8 cellular contexts compared by ENCODE assay signal in the genomic region with DNA sequence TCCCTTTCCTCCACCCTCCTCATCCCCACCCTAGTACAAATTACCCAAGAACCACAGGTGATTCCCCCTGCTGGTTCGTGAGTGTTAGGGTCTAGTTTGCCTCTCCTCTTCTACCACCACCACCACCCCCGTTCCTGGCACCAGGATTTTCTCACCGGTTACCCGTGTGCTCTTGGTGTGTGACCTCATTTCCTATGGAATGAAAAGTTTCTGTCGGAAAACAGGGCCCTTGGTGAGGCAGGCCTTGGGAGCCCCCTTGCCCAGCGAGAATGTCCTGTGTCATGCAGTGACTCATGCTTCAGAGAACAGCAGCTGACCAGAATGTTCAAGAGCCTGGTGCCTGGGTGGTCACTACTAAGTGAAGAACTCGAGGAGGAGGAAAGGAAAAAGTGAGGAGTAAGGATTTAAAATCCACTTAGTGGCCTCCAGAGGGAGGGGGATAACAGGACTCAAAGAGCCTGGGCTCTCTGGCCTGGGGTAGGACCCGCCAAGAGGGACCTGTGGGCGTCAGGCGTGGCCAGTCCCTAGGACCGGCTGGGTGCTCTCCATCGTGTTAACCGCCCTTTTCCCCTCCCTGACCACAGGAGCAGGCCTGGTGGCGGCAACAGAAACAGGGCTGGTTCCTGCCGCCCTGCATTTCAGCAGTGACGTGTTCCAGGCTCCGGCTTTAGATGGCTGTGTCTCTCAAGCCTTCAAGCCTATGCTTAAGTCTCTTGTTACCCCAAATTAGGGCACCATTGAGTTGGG. TPM values are rescaled to one million over a fixed set of nuclear protein-coding genes. Genes with fewer than 3 reads are reported as not detected.
DNase-seq lines count a peak whose midpoint lies in the region; ATAC-seq and TF ChIP-seq lines count a peak whose summit lies in the region.

No MANE protein-coding gene starts in this region.

- H3K4me1 Mint-ChIP-seq in naive thymus-derived CD8-positive, alpha-beta T cell: peaks cover 6 to 17% (median 14%) of the 10 kb centered on the region in 4 donors
- H3K4me1 Mint-ChIP-seq in CD4-positive, alpha-beta memory T cell: peaks cover 3 to 14% (median 6%) of the 10 kb centered on the region in 4 donors

- H3K9me3 Mint-ChIP-seq in naive thymus-derived CD8-positive, alpha-beta T cell: no peaks in the 10 kb centered on the region
- no peaks in the 10 kb centered on the region for H3K9me3 Mint-ChIP-seq in CD4-positive, alpha-beta memory T cell

- no peak overlapping the region for H3K27ac Mint-ChIP-seq in naive thymus-derived CD8-positive, alpha-beta T cell
- no peak overlapping the region for H3K27ac Mint-ChIP-seq in CD4-positive, alpha-beta memory T cell

- no peaks in the 10 kb centered on the region; the same call in 1 of the 2 replicates for H3K36me3 ChIP-seq in ES-I3 (ENCODE audit: insufficient read depth, low read length)
- no peaks in the 10 kb centered on the region for H3K36me3 ChIP-seq in esophagus squamous epithelium
- H3K36me3 ChIP-seq in CD4-positive, alpha-beta memory T cell (ENCODE audit: insufficient read depth, low read length): no peaks in the 10 kb centered on the region

- CTCF ChIA-PET in CD4-positive, alpha-beta memory T cell (lab: Charles Lee; ENCODE audit: partially characterized antibody): interaction anchor here (1.9 kb wide), 1 partner anchor 9 kb away, joined by 11 read pairs; no protein-coding TSS in a partner anchor

- peak overlapping the region; percentile 60 for H3K9ac ChIP-seq in ES-I3 (ENCODE audit: low read depth, low read length)

- TF ChIP-seq CTCF in esophagus squamous epithelium (IDR thresholded peaks at IDR 0.05): peak in 1 of 6 experiments; percentile 12

- DNase-seq in SK-N-DZ (ENCODE audit: low spot score): peak; percentile 56
- no peak for DNase-seq in esophagus squamous epithelium (lab: John Stamatoyannopoulos, UW)
- peak in 1 of 10 donors; percentile 9 for DNase-seq in naive thymus-derived CD8-positive, alpha-beta T cell
- no peak for DNase-seq in stimulated activated CD4-positive, alpha-beta T cell treated with anti-CD3 and anti-CD28 coated beads, Interleukin-4, amount 100 ng/mL, for 4 hours
- DNase-seq in NCI-H748 treated with DMSO at 0.1 percent for 48 hours (lab: John Stamatoyannopoulos, UW): no peak
- DNase-seq in CD4-positive, alpha-beta memory T cell: no peak

- peak in 1 of 2 donors; percentile 70 for ATAC-seq in naive thymus-derived CD8-positive, alpha-beta T cell
- no peak for ATAC-seq in GM18873 (IDR thresholded peaks at IDR 0.05; ENCODE audit: low FRiP score, unreplicated experiment)

- peaks cover 0 to 2% (median 0%) of the 10 kb centered on the region in 3 donors for H3K36me3 Mint-ChIP-seq in naive thymus-derived CD8-positive, alpha-beta T cell
- peaks cover 0 to 5% of the 10 kb centered on the region in 2 donors for H3K36me3 Mint-ChIP-seq in CD4-positive, alpha-beta memory T cell

- WGBS in esophagus squamous epithelium, 2 donors: 48 to 57% methylated on average over 10 to 15 of the region's 17 CpGs

- TF ChIP-seq POLR2A in esophagus squamous epithelium (IDR thresholded peaks at IDR 0.05): peak in 1 of 4 donors; percentile 7

- H3K4me1 ChIP-seq in ES-I3 (ENCODE audit: insufficient read depth, low read length): peaks cover 34% of the 10 kb centered on the region
- H3K4me1 ChIP-seq in esophagus squamous epithelium: peaks cover 18 to 37% (median 26%) of the 10 kb centered on the region in 3 donors
- peaks cover 11% of the 10 kb centered on the region for H3K4me1 ChIP-seq in CD4-positive, alpha-beta memory T cell (ENCODE audit: insufficient read depth, low read length)

- POLR2A ChIA-PET in naive thymus-derived CD8-positive, alpha-beta T cell (lab: Charles Lee): no interaction called here
- POLR2A ChIA-PET in CD4-positive, alpha-beta memory T cell (lab: Charles Lee; ENCODE audit: partially characterized antibody): no interaction called here

- peaks cover 39 to 90% (median 48%) of the 10 kb centered on the region in 5 donors for H3K27me3 Mint-ChIP-seq in naive thymus-derived CD8-positive, alpha-beta T cell
- peaks cover 26 to 28% of the 10 kb centered on the region in 2 donors for H3K27me3 Mint-ChIP-seq in CD4-positive, alpha-beta memory T cell

- intact Hi-C loops in esophagus squamous epithelium (cut with DNase I): no loop called here
- intact Hi-C loops in CD4-positive, alpha-beta memory T cell (cut with micrococcal nuclease): no loop called here

- no peaks in the 10 kb centered on the region for H3K9me3 ChIP-seq in ES-I3 (ENCODE audit: control insufficient read depth, insufficient read depth, low read length)
- H3K9me3 ChIP-seq in esophagus squamous epithelium: no peaks in the 10 kb centered on the region
- H3K9me3 ChIP-seq in CD4-positive, alpha-beta memory T cell (ENCODE audit: control insufficient read depth in 1 of 2, low read length in 2 of 2): no peaks in the 10 kb centered on the region

- H3K4me3 ChIP-seq in esophagus squamous epithelium: peak overlapping the region in 3 of 4 donors; percentile 48 to 71 (median 51)
- H3K4me3 ChIP-seq in CD4-positive, alpha-beta memory T cell (ENCODE audit: low read length in 2 of 2): no peak overlapping the region

- peak overlapping the region; percentile 65 to 90 (median 83) for H3K27ac ChIP-seq in esophagus squamous epithelium
- H3K27ac ChIP-seq in CD4-positive, alpha-beta memory T cell (ENCODE audit: low read depth, low read length): no peak overlapping the region

- no peaks in the 10 kb centered on the region for H3K27me3 ChIP-seq in esophagus squamous epithelium
- H3K27me3 ChIP-seq in CD4-positive, alpha-beta memory T cell (ENCODE audit: insufficient read depth, low read length): peaks cover 17% of the 10 kb centered on the region

- H3K4me3 Mint-ChIP-seq in naive thymus-derived CD8-positive, alpha-beta T cell: peak overlapping the region; percentile 36 to 75 (median 60)
- no peak overlapping the region for H3K4me3 Mint-ChIP-seq in CD4-positive, alpha-beta memory T cell

RNA-seq across cellular contexts. Expression of gene C22orf31, which starts 30.2 kb away (rescaled TPM):
- polyA plus RNA-seq in SK-N-DZ (2014; cell fraction: cytosol; rRNA removed): not detected in 2 replicates
- polyA plus RNA-seq in SK-N-DZ (2014; cell fraction: nucleus; rRNA removed): not detected in 2 replicates
- under 1 TPM in 1 of 4 donors, not detected in 3; 0.38 TPM for total RNA-seq in esophagus squamous epithelium
- total RNA-seq in naive thymus-derived CD8-positive, alpha-beta T cell: not detected
- polyA plus RNA-seq in naive thymus-derived CD8-positive, alpha-beta T cell: not detected
- not detected for total RNA-seq in CD4-positive, alpha-beta memory T cell
- not detected for polyA plus RNA-seq in CD4-positive, alpha-beta memory T cell

RNA-seq across cellular contexts. Expression of gene KREMEN1, which starts 41.4 kb away (rescaled TPM):
- polyA plus RNA-seq in SK-N-DZ (2014; cell fraction: cytosol; rRNA removed): 18.3 and 20.8 TPM in 2 replicates
- polyA plus RNA-seq in SK-N-DZ (2014; cell fraction: nucleus; rRNA removed): 5.4 and 7.3 TPM in 2 replicates
- total RNA-seq in esophagus squamous epithelium: 10 to 100 TPM; 34.3 to 64.8 (median 47.7) TPM
- total RNA-seq in naive thymus-derived CD8-positive, alpha-beta T cell: not detected
- polyA plus RNA-seq in naive thymus-derived CD8-positive, alpha-beta T cell: not detected
- total RNA-seq in CD4-positive, alpha-beta memory T cell: not detected
- polyA plus RNA-seq in CD4-positive, alpha-beta memory T cell: not detected

Comparison
In these comparisons a context has a peak if more than half of its experiments do, and no peak if none do; other contexts are left out.
1. H3K4me3 ChIP-seq: peak in esophagus squamous epithelium (3 of 4); none in CD4-positive, alpha-beta memory T cell (0 of 2).
2. H3K4me3 Mint-ChIP-seq: peak in naive thymus-derived CD8-positive, alpha-beta T cell (10 of 10); none in CD4-positive, alpha-beta memory T cell (0 of 8).
3. RNA of gene KREMEN1, which starts 41.4 kb away (total RNA-seq): 34.3 to 64.8 TPM in esophagus squamous epithelium; not detected in naive thymus-derived CD8-positive, alpha-beta T cell and not detected in CD4-positive, alpha-beta memory T cell; every median in the first group is over 10 times any median in the second.